ENCODE assay signal across 7 cellular contexts in genomic region chr22:39174498-39175120, GRCh38. TPM values are rescaled to one million over a fixed set of nuclear protein-coding genes. Genes with fewer than 3 reads are reported as not detected.
DNase-seq lines count a peak whose midpoint lies in the region; ATAC-seq and TF ChIP-seq lines count a peak whose summit lies in the region.

No MANE protein-coding gene starts in this region.

- H3K4me1 ChIP-seq in MM.1S (ENCODE audit: low read length): peaks cover 6% of the 10 kb centered on the region

- TF ChIP-seq CTCF in HFF-Myc (IDR thresholded peaks at IDR 0.05; ENCODE audit: low read depth, low read length, missing control alignments): no peak
- TF ChIP-seq CTCF in MM.1S (IDR thresholded peaks at IDR 0.05; ENCODE audit: low read length): no peak

- no peaks in the 10 kb centered on the region for H3F3A ChIP-seq in MM.1S (ENCODE audit: insufficient read depth, low read length)

- H3K4me3 ChIP-seq in HFF-Myc (replicated peaks; ENCODE audit: low read depth, low read length) (no peak overlapping the region), MM.1S (ENCODE audit: low read length) (no peak overlapping the region)

- no peaks in the 10 kb centered on the region for H3K9me3 ChIP-seq in MM.1S (replicated peaks; ENCODE audit: insufficient read depth, low read length)

- intact Hi-C loops in sciatic nerve (cut with DNase I): loop anchor here (5.0 to 10.0 kb wide), 2 partner anchors 68 to 350 kb away; partner anchors contain the start of genes ATF4 and PDGFB

- no peaks in the 10 kb centered on the region for H3K79me2 ChIP-seq in MM.1S (ENCODE audit: low read length)

- H3K9ac ChIP-seq in MM.1S (ENCODE audit: low read length): no peak overlapping the region

- H3K9me2 ChIP-seq in MM.1S (replicated peaks; ENCODE audit: insufficient read depth, low read length): no peaks in the 10 kb centered on the region

- H3K27me3 ChIP-seq in MM.1S (replicated peaks; ENCODE audit: insufficient read depth, low read length): no peaks in the 10 kb centered on the region

- no peak overlapping the region for H3K27ac ChIP-seq in MM.1S (ENCODE audit: low read length)

- peak; percentile 80 for ATAC-seq in sciatic nerve
- no peak for ATAC-seq in GM21529 (IDR thresholded peaks at IDR 0.05; ENCODE audit: unreplicated experiment)

- H2AFZ ChIP-seq in MM.1S (ENCODE audit: low read length): no peak overlapping the region

- H4K20me1 ChIP-seq in MM.1S (ENCODE audit: insufficient read depth, low read length): no peaks in the 10 kb centered on the region

- DNase-seq in HFF-Myc (ENCODE audit: extremely low read depth, low read depth) (peak; percentile 84), T-helper 1 cell (peak in 4 of 5 donors; percentile 35 to 59 (median 48)), astrocyte of the hippocampus (ENCODE audit: low read depth, low spot score) (peak; percentile 96), iPS DF 19.7 (ENCODE audit: low read depth, low spot score) (peak; percentile 98), sciatic nerve (ENCODE audit: low spot score) (peak; percentile 95), MM.1S (no peak)

- H3K4me2 ChIP-seq in MM.1S (ENCODE audit: low read depth, low read length): no peak overlapping the region

- no peaks in the 10 kb centered on the region for H3K36me3 ChIP-seq in MM.1S (replicated peaks; ENCODE audit: insufficient read depth, low read length)

RNA-seq across cellular contexts. Expression of gene CBX7, which starts 22.1 kb away (rescaled TPM):
- 115 TPM for total RNA-seq in sciatic nerve
